Comparison of ENCODE assay signal across 8 cellular contexts in genomic region chr5:78984020-78984610, GRCh38. TPM values are rescaled to one million over a fixed set of nuclear protein-coding genes. Genes with fewer than 3 reads are reported as not detected.
DNase-seq lines count a peak whose midpoint lies in the region; ATAC-seq and TF ChIP-seq lines count a peak whose summit lies in the region.

No MANE protein-coding gene starts in this region.

- intact Hi-C loops in CD14-positive monocyte (cut with micrococcal nuclease), result no loop called here
- intact Hi-C loops in esophagus muscularis mucosa (cut with DNase I), result loop anchor here (5.0 kb wide), 1 partner anchor 38 kb away; no protein-coding TSS in a partner anchor

- H3K27me3 Mint-ChIP-seq in CD14-positive monocyte (ENCODE audit: low read depth in 3 of 3), result peaks cover 0 to 3% (median 0%) of the 10 kb centered on the region in 3 donors
- no peaks in the 10 kb centered on the region for H3K27me3 Mint-ChIP-seq in osteocyte (ENCODE audit: unreplicated experiment)

- H3K4me1 Mint-ChIP-seq in CD14-positive monocyte (peaks cover 50% of the 10 kb centered on the region), osteocyte (ENCODE audit: unreplicated experiment) (peaks cover 33% of the 10 kb centered on the region)

- H3K9ac ChIP-seq in SK-N-MC (ENCODE audit: insufficient read length), result peak overlapping the region; percentile 84

- H3K27ac Mint-ChIP-seq in CD14-positive monocyte (peak overlapping the region; percentile 65 to 87 (median 84)), osteocyte (ENCODE audit: unreplicated experiment) (peak overlapping the region; percentile 86)

- H3K36me3 ChIP-seq in SK-N-MC (ENCODE audit: insufficient read depth, low read length), result no peaks in the 10 kb centered on the region
- no peaks in the 10 kb centered on the region for H3K36me3 ChIP-seq in esophagus muscularis mucosa

- ATAC-seq in GM21528 (IDR thresholded peaks at IDR 0.05; ENCODE audit: low FRiP score, unreplicated experiment) (peak; percentile 4), HG02798 (IDR thresholded peaks at IDR 0.05; ENCODE audit: poor library complexity, unreplicated experiment) (no peak)

- no peak for TF ChIP-seq EP300 in esophagus muscularis mucosa (IDR thresholded peaks at IDR 0.05)

- H3K4me3 Mint-ChIP-seq in CD14-positive monocyte (peak overlapping the region; percentile 86 to 90), osteocyte (ENCODE audit: unreplicated experiment) (peak overlapping the region; percentile 83)

- H3K4me3 ChIP-seq in SK-N-MC (peak overlapping the region; percentile 89), esophagus muscularis mucosa (peak overlapping the region; percentile 79 to 88 (median 86))

- H3K9me3 ChIP-seq in SK-N-MC (ENCODE audit: low read depth, low read length) (no peaks in the 10 kb centered on the region), esophagus muscularis mucosa (no peaks in the 10 kb centered on the region)

- H3K27ac ChIP-seq in SK-N-MC, result peak overlapping the region; percentile 1; the same call in 1 of the 2 replicates
- H3K27ac ChIP-seq in esophagus muscularis mucosa (replicated peaks in 1 of 4), result peak overlapping the region; percentile 96 to 99 (median 98)

- peaks cover 15 to 60% (median 47%) of the 10 kb centered on the region in 4 donors for H3K4me1 ChIP-seq in esophagus muscularis mucosa

- peaks cover 0 to 2% of the 10 kb centered on the region in 2 donors for H3K36me3 Mint-ChIP-seq in CD14-positive monocyte
- no peaks in the 10 kb centered on the region for H3K36me3 Mint-ChIP-seq in osteocyte (ENCODE audit: unreplicated experiment)

- TF ChIP-seq CTCF in CD14-positive monocyte (IDR thresholded peaks at IDR 0.05) (peak; percentile 18), esophagus muscularis mucosa (IDR thresholded peaks at IDR 0.05) (no peak), osteocyte (IDR thresholded peaks at IDR 0.05) (no peak)

- under 1% methylated on average over 12 of the region's 19 CpGs for WGBS in esophagus muscularis mucosa

- TF ChIP-seq POLR2A in esophagus muscularis mucosa (IDR thresholded peaks at IDR 0.05; ENCODE audit: low read depth), result no peak

- DNase-seq in CD14-positive monocyte (ENCODE audit: low spot score) (no peak), SK-N-MC (ENCODE audit: low read depth, low spot score) (no peak), esophagus muscularis mucosa (ENCODE audit: extremely low spot score) (no peak), osteocyte (ENCODE audit: extremely low spot score, unreplicated experiment) (no peak), HPDE6-E6E7 (ENCODE audit: extremely low spot score) (no peak)
- no peak for DNase-seq in activated effector memory CD4-positive, alpha-beta T cell treated with anti-CD3 and anti-CD28 coated beads, Interleukin-2, amount 50 U/mL, for 16 hours

- H3K27me3 ChIP-seq in esophagus muscularis mucosa, result no peaks in the 10 kb centered on the region

- H3K9me3 Mint-ChIP-seq in CD14-positive monocyte, result peaks cover 0 to 2% (median 0%) of the 10 kb centered on the region in 7 donors
- no peaks in the 10 kb centered on the region for H3K9me3 Mint-ChIP-seq in osteocyte (ENCODE audit: unreplicated experiment)

RNA-seq across cellular contexts. Expression of gene ARSB, which starts 1.0 kb away (rescaled TPM):
- 10 to 100 TPM; 18.1 to 28.7 TPM for polyA plus RNA-seq in CD14-positive monocyte
- total RNA-seq in esophagus muscularis mucosa (100 to 1,000 TPM in 1 of 4 donors, 10 to 100 TPM in 3; 58.0 to 103 (median 67.5) TPM), osteocyte (34.9 and 36.0 TPM in 2 replicates)
